In the genomic region with DNA sequence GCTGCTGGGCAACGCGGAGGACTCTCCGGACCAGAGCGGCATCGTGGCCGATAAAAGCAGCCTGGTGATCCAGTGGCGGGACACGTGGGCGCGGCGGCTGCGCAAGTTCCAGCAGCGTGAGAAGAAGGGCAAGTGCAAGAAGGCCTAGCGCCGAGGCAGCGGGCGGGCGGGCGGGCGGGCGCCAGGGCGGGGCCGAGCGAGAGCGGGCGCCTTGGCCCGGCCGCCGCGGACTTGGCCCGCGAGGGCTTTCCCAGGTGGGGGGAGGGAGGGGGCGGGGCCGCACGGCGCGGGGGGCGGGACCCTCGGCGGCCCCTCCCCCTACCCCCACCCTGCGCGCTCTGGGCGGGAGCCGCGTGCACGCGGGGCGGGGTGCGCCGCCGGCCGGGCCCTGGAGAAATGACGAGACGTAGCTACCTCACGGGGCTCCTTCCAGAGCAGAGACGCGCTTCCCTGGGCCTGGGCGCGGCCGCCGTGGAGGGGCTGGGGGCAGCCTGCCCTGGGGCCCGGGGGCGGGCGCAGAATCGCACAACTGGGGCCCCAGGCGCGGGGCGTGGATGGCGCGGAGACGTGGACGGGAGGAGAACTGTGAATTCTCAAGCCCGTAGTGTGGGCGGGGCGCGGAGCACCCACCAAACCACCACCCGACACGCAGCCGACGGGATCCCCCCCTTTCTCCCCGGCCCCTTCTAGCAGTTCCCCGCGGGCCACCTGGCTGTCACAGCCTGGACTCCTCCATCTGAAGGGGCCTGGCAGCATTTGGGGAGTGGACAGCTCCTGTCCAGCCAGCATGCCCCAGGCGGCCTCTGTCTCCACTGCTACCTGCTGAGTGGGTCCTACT, we compare ENCODE assay signal across 8 cellular contexts.
DNase-seq lines count a peak whose midpoint lies in the region; ATAC-seq and TF ChIP-seq lines count a peak whose summit lies in the region.

No MANE protein-coding gene starts in this region.

- H3K4me1 ChIP-seq in transverse colon, result peaks cover 10 to 43% (median 29%) of the 10 kb centered on the region in 4 donors

- ATAC-seq in HG02759 (IDR thresholded peaks at IDR 0.05; ENCODE audit: unreplicated experiment) (peak; percentile 64), Right ventricle myocardium superior (ENCODE audit: poor library complexity) (peak; percentile 85), HG03135 (IDR thresholded peaks at IDR 0.05; ENCODE audit: unreplicated experiment) (no peak)

- no peaks in the 10 kb centered on the region for H3K27me3 ChIP-seq in transverse colon

- no peaks in the 10 kb centered on the region for H3K36me3 ChIP-seq in transverse colon

- intact Hi-C loops in Right ventricle myocardium superior (cut with DNase I), result no loop called here
- intact Hi-C loops in transverse colon (cut with DNase I; ENCODE audit: low total_unique reads), result loop anchor here (10.0 kb wide), 1 partner anchor 235 kb away; no protein-coding TSS in a partner anchor

- in situ Hi-C loops in transverse colon (cut with MboI; ENCODE audit: low pct_ligation_motif_present in 1 of 4, low pct_unique_long_range_greater_than_20kb in 1 of 4, low sequenced_read_pairs in 3 of 4), result no loop called here

- peak; percentile 44 for DNase-seq in DMS53 treated with DMSO at 0.1 percent for 48 hours (lab: John Stamatoyannopoulos, UW; ENCODE audit: unreplicated experiment)
- peak; percentile 2 for DNase-seq in SKM-1 (lab: John Stamatoyannopoulos, UW; ENCODE audit: unreplicated experiment)
- peak; percentile 39 for DNase-seq in activated naive CD8-positive, alpha-beta T cell treated with anti-CD3 and anti-CD28 coated beads, Interleukin-2, amount 50 U/mL, for 16 hours (ENCODE audit: low read depth, low spot score)
- peak; percentile 87 for DNase-seq in Right ventricle myocardium superior
- DNase-seq in pons (ENCODE audit: low spot score), result peak; percentile 29
- DNase-seq in transverse colon, result peak; percentile 78

- peak; percentile 61 for TF ChIP-seq POLR2A in transverse colon (IDR thresholded peaks at IDR 0.05)

- WGBS in transverse colon (ENCODE audit: low coverage in 1 of 2), 2 donors, result 4% methylated on average over 19 of the region's 84 CpGs; no CpG with 5 or more reads in 1 of the 2 donors

- no peak for TF ChIP-seq EP300 in transverse colon (IDR thresholded peaks at IDR 0.05; ENCODE audit: low read depth)

- H3K27ac ChIP-seq in transverse colon, result peak overlapping the region; percentile 90 to 95 (median 94)

- TF ChIP-seq CTCF in transverse colon (IDR thresholded peaks at IDR 0.05), result no peak

- no peaks in the 10 kb centered on the region for H3K9me3 ChIP-seq in transverse colon

- H3K4me3 ChIP-seq in transverse colon, result peak overlapping the region; percentile 38 to 54 (median 47)

Comparison
In these comparisons a context has a peak if more than half of its experiments do, and no peak if none do; other contexts are left out.
1. DNase-seq: peak in every context shown above with its lines; median percentile 87 in Right ventricle myocardium superior; 78 in transverse colon; 44 in DMS53 treated with DMSO at 0.1 percent for 48 hours; 39 in activated naive CD8-positive, alpha-beta T cell treated with anti-CD3 and anti-CD28 coated beads, Interleukin-2, amount 50 U/mL, for 16 hours; 29 in pons; 2 in SKM-1.